ENCODE assay signal across 14 cellular contexts in genomic region chr3:23831517-23832394, GRCh38. TPM values are rescaled to one million over a fixed set of nuclear protein-coding genes. Genes with fewer than 3 reads are reported as not detected.
DNase-seq lines count a peak whose midpoint lies in the region; ATAC-seq and TF ChIP-seq lines count a peak whose summit lies in the region.
"Had no signal": no experiment of that assay in that cellular context is flagged by ENCODE, and none has a peak within 500 bp of the region (broad histone marks: within the 10 kb centered on the region; RNA-seq: fewer than 3 reads in every experiment).

No MANE protein-coding gene starts in this region.

- no peak overlapping the region for H3K27ac ChIP-seq in CD4-positive, CD25-positive, alpha-beta regulatory T cell (ENCODE audit: insufficient read depth, low read length, poor library complexity, severe bottlenecking)
- H3K27ac ChIP-seq in OCI-LY3 (ENCODE audit: low read length) (no peak overlapping the region), spleen (no peak overlapping the region)

- H3K36me3 ChIP-seq in CD4-positive, CD25-positive, alpha-beta regulatory T cell (ENCODE audit: control insufficient read depth, insufficient read depth, low read length): no peaks in the 10 kb centered on the region
- H3K36me3 ChIP-seq in OCI-LY3 (replicated peaks; ENCODE audit: low read depth, low read length): no peaks in the 10 kb centered on the region
- H3K36me3 ChIP-seq in spleen: no peaks in the 10 kb centered on the region

- H3K4me1 ChIP-seq in CD4-positive, CD25-positive, alpha-beta regulatory T cell (ENCODE audit: control insufficient read depth, insufficient read depth, low read length, poor library complexity, severe bottlenecking): peaks cover 14% of the 10 kb centered on the region
- H3K4me1 ChIP-seq in OCI-LY3 (ENCODE audit: low read length) (peaks cover 38% of the 10 kb centered on the region), spleen (peaks cover 34 to 98% (median 69%) of the 10 kb centered on the region in 6 donors)

- H3K4me2 ChIP-seq in OCI-LY3 (ENCODE audit: low read length): peak overlapping the region; percentile 64; the same call in 1 of the 2 replicates

- H3K4me3 ChIP-seq in CD4-positive, CD25-positive, alpha-beta regulatory T cell (ENCODE audit: low read depth, low read length): no peak overlapping the region
- H3K4me3 ChIP-seq in OCI-LY3 (ENCODE audit: low read length) (no peak overlapping the region), spleen (no peak overlapping the region)

- H3K9me3 ChIP-seq in CD4-positive, CD25-positive, alpha-beta regulatory T cell (ENCODE audit: control insufficient read depth in 2 of 2, low read length in 2 of 2): no peaks in the 10 kb centered on the region
- no peaks in the 10 kb centered on the region for H3K9me3 ChIP-seq in OCI-LY3 (ENCODE audit: insufficient read depth, low read length)
- H3K9me3 ChIP-seq in spleen: no peaks in the 10 kb centered on the region

- no peaks in the 10 kb centered on the region for H3K27me3 ChIP-seq in CD4-positive, CD25-positive, alpha-beta regulatory T cell (ENCODE audit: control insufficient read depth, insufficient read depth, low read length)
- H3K27me3 ChIP-seq in OCI-LY3 (ENCODE audit: low read depth, low read length): no peaks in the 10 kb centered on the region
- no peaks in the 10 kb centered on the region for H3K27me3 ChIP-seq in spleen (replicated peaks in 1 of 7)

- peak overlapping the region in 2 of 3 donors; percentile 51 to 74 for H3K27ac Mint-ChIP-seq in CD4-positive, CD25-positive, alpha-beta regulatory T cell

- no peak overlapping the region for H2AFZ ChIP-seq in OCI-LY3 (ENCODE audit: low read depth, low read length)

- ATAC-seq in CD4-positive, CD25-positive, alpha-beta regulatory T cell (ENCODE audit: low read depth in 2 of 2): no peak
- ATAC-seq in GM19438 (IDR thresholded peaks at IDR 0.05; ENCODE audit: low read depth, unreplicated experiment) (peak; percentile 13), HG02885 (IDR thresholded peaks at IDR 0.05; ENCODE audit: poor library complexity, unreplicated experiment) (peak; percentile 17), HG02938 (IDR thresholded peaks at IDR 0.05; ENCODE audit: unreplicated experiment) (no peak)

- H3K4me3 Mint-ChIP-seq in CD4-positive, CD25-positive, alpha-beta regulatory T cell: no peak overlapping the region

- peaks cover 3% of the 10 kb centered on the region for H3K36me3 Mint-ChIP-seq in CD4-positive, CD25-positive, alpha-beta regulatory T cell

- DNase-seq in CD4-positive, CD25-positive, alpha-beta regulatory T cell: no peak
- no peak for DNase-seq in D341Med (ENCODE audit: low spot score)
- DNase-seq in spleen: no peak
- DNase-seq in SW 1271 (lab: John Stamatoyannopoulos, UW): no peak
- DNase-seq: activated CD8-positive, alpha-beta memory T cell treated with anti-CD3 and anti-CD28 coated beads, Interleukin-2, amount 50 U/mL, for 48 hours; cortex of kidney; DMS53; NCI-H510A; posterior cingulate gyrus; SHP77 had no signal

- TF ChIP-seq CTCF in OCI-LY3 (IDR thresholded peaks at IDR 0.05; ENCODE audit: low read depth, low read length) (no peak), spleen (IDR thresholded peaks at IDR 0.05 in 8 of 11, conservative IDR thresholded peaks at IDR 0.05 in 3 of 11) (no peak)

- no peak overlapping the region for H3K9ac ChIP-seq in OCI-LY3 (ENCODE audit: low read length)

- H3K9me3 Mint-ChIP-seq in CD4-positive, CD25-positive, alpha-beta regulatory T cell: no peaks in the 10 kb centered on the region

- no peaks in the 10 kb centered on the region for H3K27me3 Mint-ChIP-seq in CD4-positive, CD25-positive, alpha-beta regulatory T cell

- intact Hi-C loops in spleen (cut with DNase I; ENCODE audit: low total_unique reads): no loop called here

- peaks cover 90% of the 10 kb centered on the region for H4K20me1 ChIP-seq in OCI-LY3 (ENCODE audit: insufficient read depth, low read length)

- H3K4me1 Mint-ChIP-seq in CD4-positive, CD25-positive, alpha-beta regulatory T cell: peaks cover 36 to 60% (median 41%) of the 10 kb centered on the region in 4 donors

- 83 to 90% (median 84%) methylated on average over 9 of the region's 9 CpGs for WGBS in spleen, 5 donors

- no peak for TF ChIP-seq POLR2A in spleen (IDR thresholded peaks at IDR 0.05)

- H3K79me2 ChIP-seq in OCI-LY3 (ENCODE audit: low read length): peaks cover 40% of the 10 kb centered on the region

RNA-seq across cellular contexts. Expression of gene UBE2E1, which starts 26.0 kb away (rescaled TPM):
- total RNA-seq in CD4-positive, CD25-positive, alpha-beta regulatory T cell: 65.3 TPM
- 10 to 100 TPM in 2 of 4 donors, 1 to 10 TPM in 2; 6.2 to 21.2 (median 10.6) TPM for polyA plus RNA-seq in CD4-positive, CD25-positive, alpha-beta regulatory T cell
- total RNA-seq in spleen: 100 to 1,000 TPM in 2 of 7 donors, 10 to 100 TPM in 5; 62.6 to 106 (median 87.2) TPM
- polyA plus RNA-seq in spleen: 10 to 100 TPM; 68.8 to 96.1 (median 95.1) TPM

Comparison
In these comparisons a context has a peak if more than half of its experiments do, and no peak if none do; other contexts are left out.
1. ATAC-seq: peak in GM19438 (single experiment) and HG02885 (single experiment); none in CD4-positive, CD25-positive, alpha-beta regulatory T cell (0 of 2) and HG02938 (single experiment).